Comparison of ENCODE assay signal across 14 cellular contexts in genomic region chr7:1357601-1358271, GRCh38.
DNase-seq lines count a peak whose midpoint lies in the region; ATAC-seq and TF ChIP-seq lines count a peak whose summit lies in the region.
"Had no signal": no experiment of that assay in that cellular context is flagged by ENCODE, and none has a peak within 500 bp of the region (broad histone marks: within the 10 kb centered on the region; RNA-seq: fewer than 3 reads in every experiment).

No MANE protein-coding gene starts in this region.

- in situ Hi-C loops in Panc1 (cut with HindIII; ENCODE audit: low pct_unique_long_range_greater_than_20kb, low sequenced_read_pairs): no loop called here

- ATAC-seq in Panc1 (0 out of 2 replicates have a peak, but pooled peaks have one; percentile 14), psoas muscle (no peak)
- no peak for ATAC-seq in naive thymus-derived CD4-positive, alpha-beta T cell
- ATAC-seq: heart right ventricle had no signal

- no peak overlapping the region for H3K4me3 Mint-ChIP-seq in naive thymus-derived CD4-positive, alpha-beta T cell
- H3K4me3 Mint-ChIP-seq: activated CD4-positive, alpha-beta T cell treated with anti-CD3 and anti-CD28 coated beads, Interleukin-2, amount 10 ng/mL, durations not matched to agents 24 days and 14 days; neural crest cell had no signal

- H3K4me1 ChIP-seq in A673 (ENCODE audit: insufficient read depth, low read length, poor library complexity, severe bottlenecking) (no peaks in the 10 kb centered on the region), BE2C (no peaks in the 10 kb centered on the region), Panc1 (ENCODE audit: control insufficient read depth, insufficient read depth, low read length) (peaks cover 3% of the 10 kb centered on the region; the same call in 1 of the 2 replicates), psoas muscle (no peaks in the 10 kb centered on the region)
- H3K4me1 ChIP-seq in effector memory CD4-positive, alpha-beta T cell (ENCODE audit: control insufficient read depth, insufficient read depth, low read length, poor library complexity, severe bottlenecking): no peaks in the 10 kb centered on the region
- H3K4me1 ChIP-seq in naive thymus-derived CD4-positive, alpha-beta T cell (ENCODE audit: control insufficient read depth in 2 of 2, insufficient read depth in 2 of 2, low read length in 2 of 2): no peaks in the 10 kb centered on the region
- H3K4me1 ChIP-seq: heart right ventricle had no signal

- no peaks in the 10 kb centered on the region for H3K4me1 Mint-ChIP-seq in naive thymus-derived CD4-positive, alpha-beta T cell
- H3K4me1 Mint-ChIP-seq: activated CD4-positive, alpha-beta T cell treated with anti-CD3 and anti-CD28 coated beads, Interleukin-2, amount 10 ng/mL, durations not matched to agents 24 days and 14 days; neural crest cell had no signal

- POLR2A ChIA-PET in A673 (lab: Charles Lee; ENCODE audit: low non-redundant PET) (no interaction called here), Panc1 (lab: Charles Lee) (no interaction called here)
- POLR2A ChIA-PET in naive thymus-derived CD4-positive, alpha-beta T cell (lab: Charles Lee): no interaction called here

- peak; percentile 45 for DNase-seq in A673 (ENCODE audit: low spot score)
- peak; percentile 29 for DNase-seq in BE2C
- no peak for DNase-seq in Panc1 (ENCODE audit: low read depth, low spot score)
- peak; percentile 7 for DNase-seq in fibroblast of pulmonary artery (ENCODE audit: low read depth)
- DNase-seq in effector memory CD4-positive, alpha-beta T cell: no peak
- DNase-seq in naive thymus-derived CD4-positive, alpha-beta T cell: no peak
- no peak for DNase-seq in psoas muscle
- DNase-seq: activated CD4-positive, alpha-beta T cell treated with anti-CD3 and anti-CD28 coated beads, Interleukin-2, amount 10 ng/mL, durations not matched to agents 24 days and 14 days; heart right ventricle; KG1; NCI-H2081; thyroid gland had no signal

- no peak overlapping the region for H3K27ac Mint-ChIP-seq in naive thymus-derived CD4-positive, alpha-beta T cell
- H3K27ac Mint-ChIP-seq: activated CD4-positive, alpha-beta T cell treated with anti-CD3 and anti-CD28 coated beads, Interleukin-2, amount 10 ng/mL, durations not matched to agents 24 days and 14 days; activated naive CD4-positive, alpha-beta T cell treated with anti-CD3 and anti-CD28 coated beads, Interleukin-2, amount 50 U/mL, for 72 hours had no signal

- H3K36me3 ChIP-seq in A673 (ENCODE audit: insufficient read depth, low read length, poor library complexity, severe bottlenecking): no peaks in the 10 kb centered on the region
- H3K36me3 ChIP-seq in BE2C: no peaks in the 10 kb centered on the region
- no peaks in the 10 kb centered on the region for H3K36me3 ChIP-seq in Panc1 (ENCODE audit: control insufficient read depth, insufficient read depth, low read length)
- no peaks in the 10 kb centered on the region for H3K36me3 ChIP-seq in effector memory CD4-positive, alpha-beta T cell (ENCODE audit: control insufficient read depth, insufficient read depth, low read length)
- no peaks in the 10 kb centered on the region for H3K36me3 ChIP-seq in naive thymus-derived CD4-positive, alpha-beta T cell (ENCODE audit: control insufficient read depth in 2 of 3, insufficient read depth in 3 of 3, low read length in 3 of 3)
- H3K36me3 ChIP-seq in psoas muscle (ENCODE audit: insufficient read depth in 1 of 2, low read depth in 1 of 2): no peaks in the 10 kb centered on the region
- H3K36me3 ChIP-seq: heart right ventricle, thyroid gland had no signal

- WGBS in psoas muscle, 3 donors: 42 to 53% (median 52%) methylated on average over 20 to 23 of the region's 23 CpGs

- H3K9me3 Mint-ChIP-seq in naive thymus-derived CD4-positive, alpha-beta T cell: peaks cover 0 to 3% (median 0%) of the 10 kb centered on the region in 11 donors
- H3K9me3 Mint-ChIP-seq: activated CD4-positive, alpha-beta T cell treated with anti-CD3 and anti-CD28 coated beads, Interleukin-2, amount 10 ng/mL, durations not matched to agents 24 days and 14 days; activated naive CD4-positive, alpha-beta T cell treated with anti-CD3 and anti-CD28 coated beads, Interleukin-2, amount 50 U/mL, for 72 hours; neural crest cell had no signal

- H3K4me3 ChIP-seq in A673 (ENCODE audit: low read depth, low read length, poor library complexity, severe bottlenecking): no peak overlapping the region
- H3K4me3 ChIP-seq in BE2C (ENCODE audit: low read depth, low read length): no peak overlapping the region
- no peak overlapping the region for H3K4me3 ChIP-seq in Panc1 (ENCODE audit: low read depth in 2 of 2, low read length in 2 of 2)
- no peak overlapping the region for H3K4me3 ChIP-seq in fibroblast of pulmonary artery (replicated peaks; ENCODE audit: low read depth, low read length)
- H3K4me3 ChIP-seq in effector memory CD4-positive, alpha-beta T cell (ENCODE audit: insufficient read depth, low read depth, low read length, poor library complexity, severe bottlenecking): no peak overlapping the region
- no peak overlapping the region for H3K4me3 ChIP-seq in naive thymus-derived CD4-positive, alpha-beta T cell (ENCODE audit: low read length)
- no peak overlapping the region for H3K4me3 ChIP-seq in psoas muscle
- H3K4me3 ChIP-seq: heart right ventricle, thyroid gland had no signal

- TF ChIP-seq CTCF in A673 (conservative IDR thresholded peaks at IDR 0.05; ENCODE audit: low read depth, low read length) (no peak), BE2C (IDR thresholded peaks at IDR 0.05; ENCODE audit: low read depth, low read length) (no peak), Panc1 (IDR thresholded peaks at IDR 0.05) (no peak), fibroblast of pulmonary artery (IDR thresholded peaks at IDR 0.05; ENCODE audit: low read length, missing control alignments) (no peak), psoas muscle (IDR thresholded peaks at IDR 0.05) (no peak)

- intact Hi-C loops in A673 (cut with micrococcal nuclease; ENCODE audit: unreplicated experiment) (no loop called here), Panc1 (cut with micrococcal nuclease; ENCODE audit: unreplicated experiment) (no loop called here), psoas muscle (cut with DNase I) (no loop called here)
- intact Hi-C loops in naive thymus-derived CD4-positive, alpha-beta T cell (cut with micrococcal nuclease): no loop called here

- CTCF ChIA-PET in A673 (lab: Charles Lee): interaction anchor here (0.6 kb wide), 1 partner anchor 21 kb away, joined by 5 read pairs; no protein-coding TSS in a partner anchor
- CTCF ChIA-PET in Panc1 (lab: Charles Lee): no interaction called here
- CTCF ChIA-PET in naive thymus-derived CD4-positive, alpha-beta T cell (lab: Charles Lee): no interaction called here

- H3K27me3 ChIP-seq in A673 (replicated peaks; ENCODE audit: insufficient read depth, low read depth, low read length, poor library complexity) (no peaks in the 10 kb centered on the region), BE2C (peaks cover 43% of the 10 kb centered on the region), Panc1 (ENCODE audit: control insufficient read depth, insufficient read depth, low read length) (no peaks in the 10 kb centered on the region), psoas muscle (ENCODE audit: insufficient read depth in 3 of 3, low read length in 2 of 3) (peaks cover 0 to 80% (median 6%) of the 10 kb centered on the region in 3 donors)
- H3K27me3 ChIP-seq in effector memory CD4-positive, alpha-beta T cell (replicated peaks; ENCODE audit: control insufficient read depth, insufficient read depth, low read length, poor library complexity, severe bottlenecking): no peaks in the 10 kb centered on the region
- H3K27me3 ChIP-seq in naive thymus-derived CD4-positive, alpha-beta T cell (ENCODE audit: control insufficient read depth in 2 of 2, insufficient read depth in 2 of 2, low read length in 2 of 2): no peaks in the 10 kb centered on the region
- H3K27me3 ChIP-seq: thyroid gland had no signal

- no peak overlapping the region for H3K27ac ChIP-seq in A673 (ENCODE audit: low read depth, low read length, poor library complexity, severe bottlenecking)
- H3K27ac ChIP-seq in Panc1 (ENCODE audit: low read length): no peak overlapping the region
- no peak overlapping the region for H3K27ac ChIP-seq in effector memory CD4-positive, alpha-beta T cell (ENCODE audit: insufficient read depth, low read length, poor library complexity, severe bottlenecking)
- H3K27ac ChIP-seq in naive thymus-derived CD4-positive, alpha-beta T cell (ENCODE audit: low read depth, low read length): no peak overlapping the region
- no peak overlapping the region for H3K27ac ChIP-seq in psoas muscle
- H3K27ac ChIP-seq: heart right ventricle, thyroid gland had no signal

- BruUV-seq in A673 (replicated peaks; lab: Mats Ljungman, UMichigan) (no TSS peak), Panc1 (replicated peaks; lab: Mats Ljungman, UMichigan) (no TSS peak)

- peaks cover 0 to 8% (median 5%) of the 10 kb centered on the region in 5 donors for H3K27me3 Mint-ChIP-seq in naive thymus-derived CD4-positive, alpha-beta T cell
- H3K27me3 Mint-ChIP-seq: activated CD4-positive, alpha-beta T cell treated with anti-CD3 and anti-CD28 coated beads, Interleukin-2, amount 10 ng/mL, durations not matched to agents 24 days and 14 days had no signal

- H3K9me3 ChIP-seq in A673 (ENCODE audit: low read depth, low read length, poor library complexity, severe bottlenecking): no peaks in the 10 kb centered on the region
- no peaks in the 10 kb centered on the region for H3K9me3 ChIP-seq in BE2C
- no peaks in the 10 kb centered on the region for H3K9me3 ChIP-seq in Panc1 (ENCODE audit: control insufficient read depth, insufficient read depth, low read depth, low read length)
- H3K9me3 ChIP-seq in effector memory CD4-positive, alpha-beta T cell (ENCODE audit: control insufficient read depth, low read length): no peaks in the 10 kb centered on the region
- no peaks in the 10 kb centered on the region for H3K9me3 ChIP-seq in naive thymus-derived CD4-positive, alpha-beta T cell (ENCODE audit: control insufficient read depth in 2 of 3, low read length in 3 of 3)
- no peaks in the 10 kb centered on the region for H3K9me3 ChIP-seq in psoas muscle
- H3K9me3 ChIP-seq: thyroid gland had no signal

- no peaks in the 10 kb centered on the region for H3K36me3 Mint-ChIP-seq in naive thymus-derived CD4-positive, alpha-beta T cell
- H3K36me3 Mint-ChIP-seq: activated naive CD4-positive, alpha-beta T cell treated with anti-CD3 and anti-CD28 coated beads, Interleukin-2, amount 50 U/mL, for 72 hours had no signal

Comparison
In these comparisons a context has a peak if more than half of its experiments do, and no peak if none do; other contexts are left out.
1. DNase-seq: peak in A673 (single experiment), BE2C (single experiment) and fibroblast of pulmonary artery (single experiment); none in Panc1 (single experiment), effector memory CD4-positive, alpha-beta T cell (0 of 3), naive thymus-derived CD4-positive, alpha-beta T cell (0 of 9) and psoas muscle (0 of 2).